Comparison of ENCODE assay signal across 18 cellular contexts in the genomic region with DNA sequence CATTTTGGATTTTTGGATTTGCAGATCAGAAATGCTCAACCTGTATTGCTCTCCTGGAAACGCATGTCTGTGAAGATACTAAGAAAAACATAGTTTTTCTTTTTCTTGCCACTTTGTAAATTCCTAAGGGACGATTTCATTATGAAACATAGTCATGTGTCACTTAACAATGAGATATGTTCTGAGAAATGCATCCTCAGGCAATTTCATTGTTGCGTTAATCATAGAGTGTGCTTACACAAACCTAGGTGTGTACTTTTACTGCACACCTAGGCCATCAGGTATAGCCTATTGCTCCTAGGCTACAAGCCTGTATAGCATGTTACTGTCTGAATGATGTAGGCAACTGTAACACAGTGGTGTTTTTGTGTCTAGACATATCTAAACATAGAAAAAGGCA. TPM values are rescaled to one million over a fixed set of nuclear protein-coding genes. Genes with fewer than 3 reads are reported as not detected.
A peak's percentile ranks its signal among the peaks of the same experiment; 100 is the strongest.
DNase-seq lines count a peak whose midpoint lies in the region; ATAC-seq and TF ChIP-seq lines count a peak whose summit lies in the region.
"Had no signal": no experiment of that assay in that cellular context is flagged by ENCODE, and none has a peak within 500 bp of the region (broad histone marks: within the 10 kb centered on the region; RNA-seq: fewer than 3 reads in every experiment).

No MANE protein-coding gene starts in this region.

- H3K4me3 ChIP-seq in adipocyte (ENCODE audit: low read length): no peak overlapping the region
- H3K4me3 ChIP-seq: colonic mucosa, right atrium auricular region had no signal

- H3K27me3 ChIP-seq in CD4-positive, alpha-beta T cell (ENCODE audit: control insufficient read depth, insufficient read depth, low read length): no peaks in the 10 kb centered on the region
- no peaks in the 10 kb centered on the region for H3K27me3 ChIP-seq in adipocyte (replicated peaks; ENCODE audit: control insufficient read depth, insufficient read depth, low read length)
- H3K27me3 ChIP-seq: colonic mucosa, right atrium auricular region had no signal

- H3K9me3 ChIP-seq in CD4-positive, alpha-beta T cell (ENCODE audit: control insufficient read depth, low read length): no peaks in the 10 kb centered on the region
- no peaks in the 10 kb centered on the region for H3K9me3 ChIP-seq in adipocyte (ENCODE audit: control insufficient read depth, low read length)
- H3K9me3 ChIP-seq: colonic mucosa, right atrium auricular region had no signal

- H3K4me1 ChIP-seq in adipocyte (ENCODE audit: control insufficient read depth, insufficient read depth, low read length): no peaks in the 10 kb centered on the region
- H3K4me1 ChIP-seq: colonic mucosa, right atrium auricular region had no signal

- no peak overlapping the region for H3K27ac ChIP-seq in CD4-positive, alpha-beta T cell (ENCODE audit: low read depth, low read length)
- H3K27ac ChIP-seq: colonic mucosa, right atrium auricular region had no signal

- no peak overlapping the region for H3K9ac ChIP-seq in adipocyte (ENCODE audit: low read length)

- ATAC-seq in CD4-positive, alpha-beta T cell (ENCODE audit: poor library complexity): no peak
- no peak for ATAC-seq in HG02884 (IDR thresholded peaks at IDR 0.05; ENCODE audit: unreplicated experiment)
- ATAC-seq: left colon, Right ventricle myocardium inferior had no signal

- peak overlapping the region; percentile 81 for H3K4me3 Mint-ChIP-seq in CD4-positive, alpha-beta T cell
- H3K4me3 Mint-ChIP-seq: brain had no signal

- H3K27me3 Mint-ChIP-seq in CD4-positive, alpha-beta T cell: no peaks in the 10 kb centered on the region

- intact Hi-C loops in CD4-positive, alpha-beta T cell (cut with DNase I, micrococcal nuclease): loop anchor here in 1 of 2 experiments (5.0 kb wide), 1 partner anchor 52 kb away; no protein-coding TSS in a partner anchor

- H3K9me3 Mint-ChIP-seq in CD4-positive, alpha-beta T cell: peaks cover 3% of the 10 kb centered on the region

- TF ChIP-seq CTCF in CD4-positive, alpha-beta T cell (IDR thresholded peaks at IDR 0.05): no peak

- H3K36me3 Mint-ChIP-seq in CD4-positive, alpha-beta T cell (ENCODE audit: low read depth): peaks cover 47% of the 10 kb centered on the region
- H3K36me3 Mint-ChIP-seq: brain had no signal

- H3K36me3 ChIP-seq in adipocyte (ENCODE audit: control insufficient read depth, insufficient read depth, low read length, severe bottlenecking): no peaks in the 10 kb centered on the region
- H3K36me3 ChIP-seq: colonic mucosa, right atrium auricular region had no signal

- no peak for DNase-seq in CD4-positive, alpha-beta T cell
- peak; percentile 14 for DNase-seq in ELR (ENCODE audit: low read depth)
- DNase-seq in adipocyte (ENCODE audit: low read depth): peak; percentile 33
- DNase-seq in kidney tubule cell (ENCODE audit: low spot score): peak; percentile 64
- no peak for DNase-seq in amniotic stem cell (lab: John Stamatoyannopoulos, UW)
- no peak for DNase-seq in LoVo (ENCODE audit: low spot score)
- DNase-seq: activated CD4-positive, alpha-beta T cell treated with anti-CD3 and anti-CD28 coated beads for 1 hour; colonic mucosa; DMS79; left colon; mesendoderm; NCI-H1694 treated with DMSO at 0.1 percent for 48 hours; NCI-H2227 treated with DMSO at 0.1 percent for 48 hours had no signal

- H3K27ac Mint-ChIP-seq in CD4-positive, alpha-beta T cell: peak overlapping the region; percentile 56
- H3K27ac Mint-ChIP-seq: brain had no signal

- CTCF ChIA-PET in CD4-positive, alpha-beta T cell (lab: Charles Lee): no interaction called here

- POLR2A ChIA-PET in CD4-positive, alpha-beta T cell (lab: Charles Lee): no interaction called here

- H3K4me1 Mint-ChIP-seq in CD4-positive, alpha-beta T cell (ENCODE audit: low read depth): peaks cover 76% of the 10 kb centered on the region
- H3K4me1 Mint-ChIP-seq: brain had no signal

RNA-seq across cellular contexts. Expression of a gene that starts 13.4 kb away (rescaled TPM):
- 10 to 100 TPM; 25.0 to 25.3 TPM for total RNA-seq in CD4-positive, alpha-beta T cell
- total RNA-seq: OCI-LY7 had no signal

Comparison
In these comparisons a context has a peak if more than half of its experiments do, and no peak if none do; other contexts are left out.
1. DNase-seq: peak in ELR (single experiment), adipocyte (single experiment) and kidney tubule cell (single experiment); none in CD4-positive, alpha-beta T cell (0 of 10), amniotic stem cell (single experiment) and LoVo (single experiment).